In genomic region chr22:48071305-48071704, GRCh38 we compare ENCODE assay signal across 22 cellular contexts.
"Had no signal": no experiment of that assay in that cellular context is flagged by ENCODE, and none has a peak within 500 bp of the region (broad histone marks: within the 10 kb centered on the region; RNA-seq: fewer than 3 reads in every experiment).

No MANE protein-coding gene starts in this region.

- H3K4me1 ChIP-seq: colonic mucosa, gastrocnemius medialis, heart left ventricle, left lung, prostate gland, right atrium auricular region, tibial nerve, upper lobe of left lung had no signal

- H3K36me3 ChIP-seq: colonic mucosa, gastrocnemius medialis, heart left ventricle, left lung, neural progenitor cell, prostate gland, right atrium auricular region, thoracic aorta, tibial nerve, upper lobe of left lung had no signal

- ATAC-seq: esophagus mucosa; gastrocnemius medialis; heart left ventricle; left cardiac atrium; left lung; naive thymus-derived CD4-positive, alpha-beta T cell had no signal

- H3K27me3 ChIP-seq: colonic mucosa, gastrocnemius medialis, hepatocyte, left lung, neural progenitor cell, right atrium auricular region, tibial nerve, upper lobe of left lung had no signal

- H2AFZ ChIP-seq: hepatocyte, neural progenitor cell had no signal

- H3K9ac ChIP-seq: neural progenitor cell had no signal

- H3K27ac ChIP-seq: colonic mucosa, epithelial cell of prostate, gastrocnemius medialis, heart left ventricle, hepatocyte, left lung, neural progenitor cell, prostate gland, right atrium auricular region, thoracic aorta, tibial nerve, upper lobe of left lung had no signal

- H3K79me2 ChIP-seq: hepatocyte had no signal

- H3K4me2 ChIP-seq: hepatocyte, neural progenitor cell had no signal

- H3K4me3 ChIP-seq: colonic mucosa, gastrocnemius medialis, heart left ventricle, hepatocyte, left lung, neural progenitor cell, prostate gland, right atrium auricular region, thoracic aorta, tibial nerve, upper lobe of left lung had no signal

- H3K9me3 ChIP-seq: colonic mucosa, gastrocnemius medialis, prostate gland, right atrium auricular region, thoracic aorta, upper lobe of left lung had no signal

- DNase-seq: colonic mucosa; effector CD8-positive, alpha-beta T cell; foreskin fibroblast; gastrocnemius medialis; heart left ventricle; left cardiac atrium; left lung; midbrain; naive thymus-derived CD4-positive, alpha-beta T cell; small intestine; stimulated activated CD4-positive, alpha-beta T cell treated with anti-CD3 and anti-CD28 coated beads, Interleukin-15, amount 100 ng/mL, for 24 hours; stimulated activated CD4-positive, alpha-beta T cell treated with anti-CD3 and anti-CD28 coated beads, Interleukin-2, amount 100 ng/mL, for 48 hours; stimulated activated naive B cell treated with anti-CD40 and anti-IgM and Interleukin-4, amounts not matched to agents 10 μg/mL and 1 μg/mL and 100 μg/mL, for 72 hours; upper lobe of left lung had no signal
